In genomic region chr2:119156891-119157773, GRCh38 we compare ENCODE assay signal across 31 cellular contexts. TPM values are rescaled to one million over a fixed set of nuclear protein-coding genes. Genes with fewer than 3 reads are reported as not detected.
DNase-seq lines count a peak whose midpoint lies in the region; ATAC-seq and TF ChIP-seq lines count a peak whose summit lies in the region.
"Had no signal": no experiment of that assay in that cellular context is flagged by ENCODE, and none has a peak within 500 bp of the region (broad histone marks: within the 10 kb centered on the region; RNA-seq: fewer than 3 reads in every experiment).

No MANE protein-coding gene starts in this region.

- H3K4me3 Mint-ChIP-seq in glutamatergic neuron (ENCODE audit: unreplicated experiment) (peak overlapping the region; percentile 65), nephron progenitor cell (peak overlapping the region; percentile 66)
- H3K4me3 Mint-ChIP-seq: activated naive CD4-positive, alpha-beta T cell treated with anti-CD3 and anti-CD28 coated beads for 36 hours; activated T-cell treated with anti-CD3 and anti-CD28 coated beads, Interleukin-2, amount 50 U/mL, for 4 hours; natural killer cell treated with Interleukin-12 subunit alpha and Interleukin-12 subunit beta and Interleukin-15 and Interleukin-18, amount 100 ng/mL, for 72 hours had no signal

- TF ChIP-seq POLR2A in erythroblast (IDR thresholded peaks at IDR 0.05; ENCODE audit: low read length) = no peak

- H3K79me2 ChIP-seq in Karpas-422 (ENCODE audit: low read length) = no peaks in the 10 kb centered on the region

- H3K27ac ChIP-seq in Panc1 (ENCODE audit: low read length) = no peak overlapping the region
- no peak overlapping the region for H3K27ac ChIP-seq in Karpas-422 (ENCODE audit: low read length)
- H3K27ac ChIP-seq: C4-2B, esophagus squamous epithelium, gastroesophageal sphincter had no signal

- in situ Hi-C loops in Panc1 (cut with HindIII; ENCODE audit: low pct_unique_long_range_greater_than_20kb, low sequenced_read_pairs) = no loop called here

- H3K36me3 ChIP-seq in H7 (replicated peaks; ENCODE audit: control insufficient read depth, insufficient read depth, low read length) = no peaks in the 10 kb centered on the region
- H3K36me3 ChIP-seq in Panc1 (ENCODE audit: control insufficient read depth, insufficient read depth, low read length) = no peaks in the 10 kb centered on the region
- H3K36me3 ChIP-seq in Karpas-422 (ENCODE audit: insufficient read depth, low read length) = no peaks in the 10 kb centered on the region
- H3K36me3 ChIP-seq in mucosa of descending colon (ENCODE audit: low read depth) = no peaks in the 10 kb centered on the region
- H3K36me3 ChIP-seq: esophagus squamous epithelium, gastroesophageal sphincter had no signal

- H3K27me3 ChIP-seq in H7 (ENCODE audit: control insufficient read depth, insufficient read depth, low read length) (peaks cover 43% of the 10 kb centered on the region), Panc1 (ENCODE audit: control insufficient read depth, insufficient read depth, low read length) (peaks cover 19% of the 10 kb centered on the region), Karpas-422 (ENCODE audit: low read length) (no peaks in the 10 kb centered on the region)

- H3K9ac ChIP-seq in Karpas-422 (ENCODE audit: low read length) = no peak overlapping the region

- H3K4me1 ChIP-seq in Panc1 (ENCODE audit: control insufficient read depth, insufficient read depth, low read length) (no peaks in the 10 kb centered on the region; the same call in 1 of the 2 replicates), Karpas-422 (ENCODE audit: low read length) (no peaks in the 10 kb centered on the region), mucosa of descending colon (ENCODE audit: low read depth) (no peaks in the 10 kb centered on the region)

- POLR2A ChIA-PET in Panc1 (lab: Charles Lee) = no interaction called here

- no TSS peak for BruUV-seq in Panc1 (replicated peaks; lab: Mats Ljungman, UMichigan)

- no peaks in the 10 kb centered on the region for H3K9me2 ChIP-seq in Karpas-422 (replicated peaks; ENCODE audit: insufficient read depth, low read length)

- CTCF ChIA-PET in Panc1 (lab: Charles Lee) = interaction anchor here (0.5 kb wide), 1 partner anchor 37 kb away, joined by 3 read pairs; no protein-coding TSS in a partner anchor

- no peaks in the 10 kb centered on the region for H3K9me3 ChIP-seq in Panc1 (ENCODE audit: control insufficient read depth, insufficient read depth, low read depth, low read length)
- H3K9me3 ChIP-seq in Karpas-422 (ENCODE audit: low read length) = no peaks in the 10 kb centered on the region
- no peaks in the 10 kb centered on the region for H3K9me3 ChIP-seq in mucosa of descending colon
- H3K9me3 ChIP-seq: esophagus squamous epithelium, gastroesophageal sphincter had no signal

- H3K4me3 ChIP-seq in H7 (ENCODE audit: insufficient read depth, low read depth, low read length) (peak overlapping the region; percentile 39), Panc1 (ENCODE audit: low read depth in 2 of 2, low read length in 2 of 2) (peak overlapping the region; percentile 4 to 39; a peak in 3 of 4 replicates), Karpas-422 (ENCODE audit: low read length) (no peak overlapping the region), mucosa of descending colon (no peak overlapping the region)
- H3K4me3 ChIP-seq: gastroesophageal sphincter had no signal

- intact Hi-C loops in Panc1 (cut with micrococcal nuclease; ENCODE audit: unreplicated experiment) = no loop called here
- intact Hi-C loops in mucosa of descending colon (cut with DNase I, micrococcal nuclease) = no loop called here

- no peak overlapping the region for H2AFZ ChIP-seq in Karpas-422 (ENCODE audit: low read length)

- no peak overlapping the region for H3K4me2 ChIP-seq in Karpas-422 (ENCODE audit: low read depth, low read length, poor library complexity, severe bottlenecking)

- H3K27ac Mint-ChIP-seq in glutamatergic neuron (ENCODE audit: unreplicated experiment) (no peak overlapping the region), nephron progenitor cell (no peak overlapping the region)
- H3K27ac Mint-ChIP-seq: activated naive CD4-positive, alpha-beta T cell treated with anti-CD3 and anti-CD28 coated beads for 36 hours; natural killer cell treated with Interleukin-12 subunit alpha and Interleukin-12 subunit beta and Interleukin-15 and Interleukin-18, amount 100 ng/mL, for 72 hours had no signal

- peaks cover 5% of the 10 kb centered on the region for H3K4me1 Mint-ChIP-seq in glutamatergic neuron (ENCODE audit: low read depth, unreplicated experiment)
- H3K4me1 Mint-ChIP-seq in nephron progenitor cell = peaks cover 13% of the 10 kb centered on the region

- TF ChIP-seq CTCF in Panc1 (IDR thresholded peaks at IDR 0.05) (no peak), glutamatergic neuron (IDR thresholded peaks at IDR 0.05; ENCODE audit: partially characterized antibody, unreplicated experiment) (no peak), nephron progenitor cell (IDR thresholded peaks at IDR 0.05) (no peak), mucosa of descending colon (IDR thresholded peaks at IDR 0.05) (no peak)

- H4K20me1 ChIP-seq in Karpas-422 (ENCODE audit: insufficient read depth, low read depth, low read length) = no peaks in the 10 kb centered on the region

- H3K36me3 Mint-ChIP-seq in glutamatergic neuron (ENCODE audit: unreplicated experiment) = no peaks in the 10 kb centered on the region
- no peaks in the 10 kb centered on the region for H3K36me3 Mint-ChIP-seq in nephron progenitor cell (ENCODE audit: low read depth)
- H3K36me3 Mint-ChIP-seq: natural killer cell treated with Interleukin-12 subunit alpha and Interleukin-12 subunit beta and Interleukin-15 and Interleukin-18, amount 100 ng/mL, for 72 hours had no signal

- DNase-seq in H7 = no peak
- no peak for DNase-seq in Panc1 (ENCODE audit: low read depth, low spot score)
- DNase-seq in glutamatergic neuron = no peak
- DNase-seq in nephron progenitor cell = no peak
- no peak for DNase-seq in erythroblast (lab: John Stamatoyannopoulos, UW)
- no peak for DNase-seq in Karpas-422
- no peak for DNase-seq in mucosa of descending colon
- DNase-seq: activated CD4-positive, CD25-positive, alpha-beta regulatory T cell treated with anti-CD3 and anti-CD28 coated beads, Interleukin-2, amount 50 U/mL, for 72 hours; activated naive CD4-positive, alpha-beta T cell treated with anti-CD3 and anti-CD28 coated beads for 36 hours; activated T-cell treated with anti-CD3 and anti-CD28 coated beads, Interleukin-2, amount 50 U/mL, for 4 hours; aorta; cerebellar nuclear complex; effector CD8-positive, alpha-beta T cell; esophagus squamous epithelium; HCEC 1CT; left colon; NCI-H1092; NCI-H1930; NCI-H2227 treated with DMSO at 0.1 percent for 48 hours; NCI-H82; OCI-M1; SHP77; SW 1271 had no signal

- ATAC-seq in Panc1 (peak; percentile 59), GM21515 (IDR thresholded peaks at IDR 0.05; ENCODE audit: unreplicated experiment) (no peak), mucosa of descending colon (no peak)
- ATAC-seq: activated T-cell treated with anti-CD3 and anti-CD28 coated beads, Interleukin-2, amount 50 U/mL, for 4 hours; gastroesophageal sphincter; left colon had no signal

- H3K27me3 Mint-ChIP-seq in glutamatergic neuron (ENCODE audit: unreplicated experiment) (peaks cover 32% of the 10 kb centered on the region), nephron progenitor cell (ENCODE audit: low read depth, poor library complexity) (peaks cover 93% of the 10 kb centered on the region)

- peaks cover 3% of the 10 kb centered on the region for H3K9me3 Mint-ChIP-seq in glutamatergic neuron (ENCODE audit: unreplicated experiment)
- H3K9me3 Mint-ChIP-seq in nephron progenitor cell = no peaks in the 10 kb centered on the region
- H3K9me3 Mint-ChIP-seq: activated naive CD4-positive, alpha-beta T cell treated with anti-CD3 and anti-CD28 coated beads for 36 hours; activated T-cell treated with anti-CD3 and anti-CD28 coated beads, Interleukin-2, amount 50 U/mL, for 4 hours; natural killer cell treated with Interleukin-12 subunit alpha and Interleukin-12 subunit beta and Interleukin-15 and Interleukin-18, amount 100 ng/mL, for 72 hours had no signal

RNA-seq across cellular contexts. Expression of gene C1QL2, which starts 1.4 kb away (rescaled TPM):
- total RNA-seq in H7 (2014; rRNA removed; shearing (Covaris generic)) = 0.28 and 0.59 TPM in 2 replicates
- not detected for total RNA-seq in Panc1 (2021; ENCODE audit: unreplicated experiment)
- polyA plus RNA-seq in Panc1 (2012; ENCODE audit: insufficient read length) = not detected
- not detected for total RNA-seq in glutamatergic neuron (ENCODE audit: unreplicated experiment)
- not detected in 2 replicates for total RNA-seq in Karpas-422 (2014; rRNA removed; shearing (Covaris generic); ENCODE audit: low replicate concordance)
- not detected for total RNA-seq in mucosa of descending colon
- total RNA-seq: activated CD8-positive, alpha-beta memory T cell treated with anti-CD3 and anti-CD28 coated beads for 36 hours; activated naive CD4-positive, alpha-beta T cell treated with anti-CD3 and anti-CD28 coated beads for 36 hours; activated T-cell treated with anti-CD3 and anti-CD28 coated beads, Interleukin-2, amount 50 U/mL, for 4 hours; aorta; esophagus squamous epithelium; gastroesophageal sphincter; left colon; mesenteric fat pad; natural killer cell treated with Interleukin-12 subunit alpha and Interleukin-12 subunit beta and Interleukin-15 and Interleukin-18, amount 100 ng/mL, for 72 hours; posterior vena cava; skeletal muscle tissue had no signal

Comparison
In these comparisons a context has a peak if more than half of its experiments do, and no peak if none do; other contexts are left out.
1. H3K4me3 ChIP-seq: peak in H7 (single experiment) and Panc1 (2 of 2); none in Karpas-422 (single experiment) and mucosa of descending colon (single experiment).